2 cellular contexts compared by ENCODE assay signal in the genomic region with DNA sequence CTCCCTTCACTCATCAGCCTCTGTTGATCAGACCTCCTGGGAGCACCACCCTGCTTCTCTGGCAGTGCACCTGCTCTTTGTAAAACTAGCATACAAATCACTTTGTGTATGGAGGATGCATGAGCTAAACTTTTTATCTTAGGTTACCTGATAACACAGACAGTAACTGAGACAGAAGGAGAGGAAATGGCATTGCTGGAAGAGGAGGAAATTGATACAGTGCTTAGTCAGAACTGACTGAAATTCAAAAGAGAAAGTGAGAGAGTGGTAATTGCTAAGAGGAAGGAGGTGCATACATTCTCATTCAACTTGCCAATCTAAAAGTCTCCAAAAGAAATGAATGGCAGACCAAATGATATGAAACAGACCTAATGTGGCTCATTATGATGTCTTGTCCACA.
TF ChIP-seq lines count a peak whose summit lies in the region.

No MANE protein-coding gene starts in this region.

TF ChIP-seq in endothelial cell of umbilical vein, 7 proteins besides CTCF, POLR2A, EP300 and RAD21 (continued from another document):
- TF ChIP-seq MAX (IDR thresholded peaks at IDR 0.05; ENCODE audit: insufficient read depth, insufficient read length) (no peak), FOS (IDR thresholded peaks at IDR 0.05; ENCODE audit: borderline replicate concordance, insufficient read depth, low read length) (peak; percentile 35)

TF ChIP-seq in HepG2, 621 proteins besides CTCF, POLR2A, EP300 and RAD21 (continued from another document):
- TF ChIP-seq, protein P1, sequence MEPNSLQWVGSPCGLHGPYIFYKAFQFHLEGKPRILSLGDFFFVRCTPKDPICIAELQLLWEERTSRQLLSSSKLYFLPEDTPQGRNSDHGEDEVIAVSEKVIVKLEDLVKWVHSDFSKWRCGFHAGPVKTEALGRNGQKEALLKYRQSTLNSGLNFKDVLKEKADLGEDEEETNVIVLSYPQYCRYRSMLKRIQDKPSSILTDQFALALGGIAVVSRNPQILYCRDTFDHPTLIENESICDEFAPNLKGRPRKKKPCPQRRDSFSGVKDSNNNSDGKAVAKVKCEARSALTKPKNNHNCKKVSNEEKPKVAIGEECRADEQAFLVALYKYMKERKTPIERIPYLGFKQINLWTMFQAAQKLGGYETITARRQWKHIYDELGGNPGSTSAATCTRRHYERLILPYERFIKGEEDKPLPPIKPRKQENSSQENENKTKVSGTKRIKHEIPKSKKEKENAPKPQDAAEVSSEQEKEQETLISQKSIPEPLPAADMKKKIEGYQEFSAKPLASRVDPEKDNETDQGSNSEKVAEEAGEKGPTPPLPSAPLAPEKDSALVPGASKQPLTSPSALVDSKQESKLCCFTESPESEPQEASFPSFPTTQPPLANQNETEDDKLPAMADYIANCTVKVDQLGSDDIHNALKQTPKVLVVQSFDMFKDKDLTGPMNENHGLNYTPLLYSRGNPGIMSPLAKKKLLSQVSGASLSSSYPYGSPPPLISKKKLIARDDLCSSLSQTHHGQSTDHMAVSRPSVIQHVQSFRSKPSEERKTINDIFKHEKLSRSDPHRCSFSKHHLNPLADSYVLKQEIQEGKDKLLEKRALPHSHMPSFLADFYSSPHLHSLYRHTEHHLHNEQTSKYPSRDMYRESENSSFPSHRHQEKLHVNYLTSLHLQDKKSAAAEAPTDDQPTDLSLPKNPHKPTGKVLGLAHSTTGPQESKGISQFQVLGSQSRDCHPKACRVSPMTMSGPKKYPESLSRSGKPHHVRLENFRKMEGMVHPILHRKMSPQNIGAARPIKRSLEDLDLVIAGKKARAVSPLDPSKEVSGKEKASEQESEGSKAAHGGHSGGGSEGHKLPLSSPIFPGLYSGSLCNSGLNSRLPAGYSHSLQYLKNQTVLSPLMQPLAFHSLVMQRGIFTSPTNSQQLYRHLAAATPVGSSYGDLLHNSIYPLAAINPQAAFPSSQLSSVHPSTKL (CRISPR knock-in tag; IDR thresholded peaks at IDR 0.05) = no peak
- TF ChIP-seq JDP2 (CRISPR knock-in tag; IDR thresholded peaks at IDR 0.05; ENCODE audit: borderline replicate concordance) (no peak), PATZ1 (CRISPR knock-in tag; IDR thresholded peaks at IDR 0.05) (no peak), RXRB (CRISPR knock-in tag; IDR thresholded peaks at IDR 0.05; ENCODE audit: borderline replicate concordance) (no peak), MED1 (CRISPR knock-in tag; IDR thresholded peaks at IDR 0.05) (no peak), ZKSCAN5 (CRISPR knock-in tag; IDR thresholded peaks at IDR 0.05) (no peak), ZZZ3 (CRISPR knock-in tag; IDR thresholded peaks at IDR 0.05; ENCODE audit: borderline replicate concordance) (no peak), GRHL1 (CRISPR knock-in tag; conservative IDR thresholded peaks at IDR 0.05) (no peak), RBAK (CRISPR knock-in tag; IDR thresholded peaks at IDR 0.05) (no peak), MTA3 (CRISPR knock-in tag; IDR thresholded peaks at IDR 0.05) (no peak), RXRA (CRISPR knock-in tag; IDR thresholded peaks at IDR 0.05) (no peak), SMAD1 (CRISPR knock-in tag; IDR thresholded peaks at IDR 0.05; ENCODE audit: borderline replicate concordance, low read depth) (no peak), ATF3 (CRISPR knock-in tag; IDR thresholded peaks at IDR 0.05) (no peak)
TF ChIP-seq in HepG2: peak in this region for 0.
